1 cellular context compared by ENCODE assay signal in the genomic region with DNA sequence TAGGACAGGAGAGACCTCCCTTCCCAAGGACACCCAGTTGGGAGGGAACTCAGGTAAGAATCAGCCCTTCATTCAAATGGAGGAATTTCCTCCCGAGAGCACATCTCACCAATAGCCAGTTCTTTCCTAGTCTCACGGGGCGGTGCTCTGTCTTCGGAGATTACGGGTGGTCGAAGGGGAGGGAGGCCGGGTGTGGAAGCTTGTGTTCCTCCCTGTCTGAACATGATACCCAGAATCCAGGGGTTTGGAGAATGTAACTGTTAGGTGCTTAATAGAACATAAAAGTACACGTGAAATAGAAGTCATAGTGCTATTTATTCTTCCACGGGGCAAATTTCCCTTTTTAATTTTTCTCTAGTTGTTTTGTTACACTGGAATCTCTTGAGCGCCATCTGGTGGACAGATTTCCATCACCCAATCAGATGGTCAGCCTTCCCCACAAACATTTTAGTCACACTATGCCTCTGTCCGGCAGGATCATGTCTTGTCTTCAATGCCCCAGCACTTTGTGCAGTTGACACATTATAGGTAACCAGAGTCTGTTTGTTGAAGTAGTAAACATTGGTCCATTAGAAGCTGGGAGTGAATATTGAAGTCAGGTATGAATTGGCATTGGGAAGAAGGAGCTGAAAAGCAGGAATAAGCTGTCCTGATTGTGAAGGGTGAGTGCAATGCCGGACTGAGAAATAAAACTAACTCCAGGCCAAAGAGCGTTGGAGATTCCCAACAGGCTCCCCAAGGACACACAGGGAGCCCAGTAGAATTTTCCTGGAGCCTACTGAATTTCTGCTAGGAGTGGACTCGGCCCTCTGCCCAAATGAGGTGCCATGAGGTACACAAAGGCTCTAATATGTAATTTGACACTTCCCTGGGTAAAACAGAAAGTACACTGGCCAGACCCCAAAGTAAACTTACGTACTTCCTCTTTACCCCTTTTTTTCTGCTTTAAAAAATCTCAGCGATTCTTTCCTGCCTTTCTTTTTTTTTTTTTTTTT.
TF ChIP-seq lines count a peak whose summit lies in the region.

No MANE protein-coding gene starts in this region.

TF ChIP-seq in HepG2, 621 proteins besides CTCF, POLR2A, EP300 and RAD21 (continued from another document):
- TF ChIP-seq SIN3A (IDR thresholded peaks at IDR 0.05; ENCODE audit: borderline replicate concordance, low read depth, low read length) (no peak), NFYB (CRISPR knock-in tag; IDR thresholded peaks at IDR 0.05) (peak; percentile 41; the same call in 1 of the 2 replicates), TOE1 (CRISPR knock-in tag; IDR thresholded peaks at IDR 0.05) (no peak), MIXL1 (CRISPR knock-in tag; IDR thresholded peaks at IDR 0.05) (0 out of 2 replicates have a peak, but pooled peaks have one; percentile 12), ZNF337 (CRISPR knock-in tag; IDR thresholded peaks at IDR 0.05; ENCODE audit: borderline replicate concordance, low read depth) (no peak), ZNF3 (CRISPR knock-in tag; IDR thresholded peaks at IDR 0.05) (no peak), STAG1 (CRISPR knock-in tag; IDR thresholded peaks at IDR 0.05) (peak; percentile 57), ZNF501 (CRISPR knock-in tag; IDR thresholded peaks at IDR 0.05) (0 out of 2 replicates have a peak, but pooled peaks have one; percentile 22), DNMT3B (CRISPR knock-in tag; conservative IDR thresholded peaks at IDR 0.05) (peak; percentile 61; the same call in 1 of the 2 replicates), HDAC2 (CRISPR knock-in tag; IDR thresholded peaks at IDR 0.05) (no peak), FOXC1 (CRISPR knock-in tag; IDR thresholded peaks at IDR 0.05; ENCODE audit: borderline replicate concordance) (0 out of 2 replicates have a peak, but pooled peaks have one; percentile 39), ZKSCAN1 (IDR thresholded peaks at IDR 0.05; ENCODE audit: low read length) (peak; percentile 85), ZSCAN22 (CRISPR knock-in tag; IDR thresholded peaks at IDR 0.05) (peak; percentile 91), SIX4 (CRISPR knock-in tag; IDR thresholded peaks at IDR 0.05) (peak; percentile 67), SIX1 (CRISPR knock-in tag; IDR thresholded peaks at IDR 0.05; ENCODE audit: borderline replicate concordance) (peak; percentile 57; the same call in 1 of the 2 replicates), KDM3A (CRISPR knock-in tag; IDR thresholded peaks at IDR 0.05; ENCODE audit: low read depth) (no peak)
- TF ChIP-seq, protein P1, sequence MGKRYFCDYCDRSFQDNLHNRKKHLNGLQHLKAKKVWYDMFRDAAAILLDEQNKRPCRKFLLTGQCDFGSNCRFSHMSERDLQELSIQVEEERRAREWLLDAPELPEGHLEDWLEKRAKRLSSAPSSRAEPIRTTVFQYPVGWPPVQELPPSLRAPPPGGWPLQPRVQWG (CRISPR knock-in tag; IDR thresholded peaks at IDR 0.05; ENCODE audit: borderline replicate concordance, low read depth), result no peak
- TF ChIP-seq, protein P2, sequence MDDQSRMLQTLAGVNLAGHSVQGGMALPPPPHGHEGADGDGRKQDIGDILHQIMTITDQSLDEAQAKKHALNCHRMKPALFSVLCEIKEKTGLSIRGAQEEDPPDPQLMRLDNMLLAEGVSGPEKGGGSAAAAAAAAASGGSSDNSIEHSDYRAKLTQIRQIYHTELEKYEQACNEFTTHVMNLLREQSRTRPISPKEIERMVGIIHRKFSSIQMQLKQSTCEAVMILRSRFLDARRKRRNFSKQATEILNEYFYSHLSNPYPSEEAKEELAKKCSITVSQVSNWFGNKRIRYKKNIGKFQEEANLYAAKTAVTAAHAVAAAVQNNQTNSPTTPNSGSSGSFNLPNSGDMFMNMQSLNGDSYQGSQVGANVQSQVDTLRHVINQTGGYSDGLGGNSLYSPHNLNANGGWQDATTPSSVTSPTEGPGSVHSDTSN (CRISPR knock-in tag; IDR thresholded peaks at IDR 0.05; ENCODE audit: borderline replicate concordance), result no peak
- TF ChIP-seq, protein P3, sequence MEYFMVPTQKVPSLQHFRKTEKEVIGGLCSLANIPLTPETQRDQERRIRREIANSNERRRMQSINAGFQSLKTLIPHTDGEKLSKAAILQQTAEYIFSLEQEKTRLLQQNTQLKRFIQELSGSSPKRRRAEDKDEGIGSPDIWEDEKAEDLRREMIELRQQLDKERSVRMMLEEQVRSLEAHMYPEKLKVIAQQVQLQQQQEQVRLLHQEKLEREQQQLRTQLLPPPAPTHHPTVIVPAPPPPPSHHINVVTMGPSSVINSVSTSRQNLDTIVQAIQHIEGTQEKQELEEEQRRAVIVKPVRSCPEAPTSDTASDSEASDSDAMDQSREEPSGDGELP (IDR thresholded peaks at IDR 0.05; ENCODE audit: borderline replicate concordance, low read depth), result peak; percentile 40; the same call in 1 of the 2 replicates
- TF ChIP-seq, protein P4, sequence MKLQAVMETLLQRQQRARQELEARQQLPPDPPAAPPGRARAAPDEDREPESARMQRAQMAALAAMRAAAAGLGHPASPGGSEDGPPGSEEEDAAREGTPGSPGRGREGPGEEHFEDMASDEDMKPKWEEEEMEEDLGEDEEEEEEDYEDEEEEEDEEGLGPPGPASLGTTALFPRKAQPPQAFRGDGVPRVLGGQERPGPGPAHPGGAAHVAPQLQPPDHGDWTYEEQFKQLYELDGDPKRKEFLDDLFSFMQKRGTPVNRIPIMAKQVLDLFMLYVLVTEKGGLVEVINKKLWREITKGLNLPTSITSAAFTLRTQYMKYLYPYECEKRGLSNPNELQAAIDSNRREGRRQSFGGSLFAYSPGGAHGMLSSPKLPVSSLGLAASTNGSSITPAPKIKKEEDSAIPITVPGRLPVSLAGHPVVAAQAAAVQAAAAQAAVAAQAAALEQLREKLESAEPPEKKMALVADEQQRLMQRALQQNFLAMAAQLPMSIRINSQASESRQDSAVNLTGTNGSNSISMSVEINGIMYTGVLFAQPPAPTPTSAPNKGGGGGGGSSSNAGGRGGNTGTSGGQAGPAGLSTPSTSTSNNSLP (IDR thresholded peaks at IDR 0.05; ENCODE audit: low read depth, low read length), result peak; percentile 45; the same call in 1 of the 2 replicates
- TF ChIP-seq, protein P5, sequence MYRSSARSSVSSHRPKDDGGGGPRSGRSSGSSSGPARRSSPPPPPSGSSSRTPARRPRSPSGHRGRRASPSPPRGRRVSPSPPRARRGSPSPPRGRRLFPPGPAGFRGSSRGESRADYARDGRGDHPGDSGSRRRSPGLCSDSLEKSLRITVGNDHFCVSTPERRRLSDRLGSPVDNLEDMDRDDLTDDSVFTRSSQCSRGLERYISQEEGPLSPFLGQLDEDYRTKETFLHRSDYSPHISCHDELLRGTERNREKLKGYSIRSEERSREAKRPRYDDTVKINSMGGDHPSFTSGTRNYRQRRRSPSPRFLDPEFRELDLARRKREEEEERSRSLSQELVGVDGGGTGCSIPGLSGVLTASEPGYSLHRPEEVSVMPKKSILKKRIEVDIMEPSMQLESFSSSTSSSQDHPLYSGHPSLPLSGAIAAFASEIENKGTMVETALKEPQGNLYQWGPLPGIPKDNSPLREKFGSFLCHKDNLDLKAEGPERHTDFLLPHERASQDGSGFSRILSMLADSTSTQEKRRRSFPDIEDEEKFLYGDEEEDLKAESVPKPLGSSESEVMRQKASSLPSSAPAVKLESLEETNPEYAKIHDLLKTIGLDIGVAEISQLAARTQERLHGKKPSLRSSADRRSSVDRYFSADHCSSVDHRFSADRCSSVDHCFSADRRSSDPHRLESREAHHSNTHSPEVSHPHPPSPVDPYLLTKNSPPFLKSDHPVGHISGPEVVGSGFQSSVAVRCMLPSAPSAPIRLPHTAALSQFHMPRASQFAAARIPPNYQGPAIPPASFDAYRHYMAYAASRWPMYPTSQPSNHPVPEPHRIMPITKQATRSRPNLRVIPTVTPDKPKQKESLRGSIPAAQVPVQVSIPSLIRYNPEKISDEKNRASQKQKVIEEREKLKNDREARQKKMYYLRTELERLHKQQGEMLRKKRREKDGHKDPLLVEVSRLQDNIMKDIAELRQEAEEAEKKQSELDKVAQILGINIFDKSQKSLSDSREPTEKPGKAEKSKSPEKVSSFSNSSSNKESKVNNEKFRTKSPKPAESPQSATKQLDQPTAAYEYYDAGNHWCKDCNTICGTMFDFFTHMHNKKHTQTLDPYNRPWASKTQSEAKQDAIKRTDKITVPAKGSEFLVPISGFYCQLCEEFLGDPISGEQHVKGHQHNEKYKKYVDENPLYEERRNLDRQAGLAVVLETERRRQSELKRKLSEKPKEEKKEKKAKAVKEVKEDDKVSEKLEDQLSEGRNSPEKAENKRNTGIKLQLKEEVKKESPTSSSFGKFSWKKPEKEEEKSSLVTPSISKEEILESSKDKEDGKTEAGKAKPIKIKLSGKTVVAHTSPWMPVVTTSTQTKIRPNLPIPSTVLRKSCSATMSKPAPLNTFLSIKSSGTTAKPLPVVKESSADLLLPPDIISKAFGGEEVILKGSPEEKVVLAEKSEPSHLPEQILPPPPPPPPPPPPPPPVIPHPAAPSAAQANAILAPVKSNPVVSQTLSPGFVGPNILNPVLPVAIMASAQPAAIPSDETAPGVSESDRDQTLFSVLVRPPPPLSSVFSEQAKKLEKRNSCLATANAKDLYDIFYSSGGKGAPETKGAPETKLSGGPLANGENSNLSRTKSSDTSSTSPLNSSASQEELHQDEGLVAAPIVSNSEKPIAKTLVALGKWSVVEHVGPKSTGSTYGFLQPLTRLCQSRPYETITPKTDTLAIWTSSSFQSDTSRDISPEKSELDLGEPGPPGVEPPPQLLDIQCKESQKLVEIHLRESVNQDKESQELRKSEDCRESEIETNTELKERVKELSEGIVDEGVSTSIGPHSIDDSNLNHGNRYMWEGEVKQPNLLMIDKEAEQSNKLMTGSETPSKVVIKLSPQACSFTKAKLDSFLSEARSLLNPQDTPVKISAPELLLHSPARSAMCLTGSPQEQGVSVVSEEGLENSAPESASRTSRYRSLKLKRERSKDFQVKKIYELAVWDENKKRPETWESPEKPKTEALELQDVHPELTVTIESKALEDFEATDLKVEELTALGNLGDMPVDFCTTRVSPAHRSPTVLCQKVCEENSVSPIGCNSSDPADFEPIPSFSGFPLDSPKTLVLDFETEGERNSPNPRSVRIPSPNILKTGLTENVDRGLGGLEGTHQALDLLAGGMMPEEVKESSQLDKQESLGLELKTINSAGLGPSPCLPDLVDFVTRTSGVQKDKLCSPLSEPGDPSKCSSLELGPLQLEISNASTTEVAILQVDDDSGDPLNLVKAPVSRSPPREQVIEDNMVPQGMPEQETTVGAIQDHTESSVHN (CRISPR knock-in tag; IDR thresholded peaks at IDR 0.05), result no peak
- TF ChIP-seq, protein P6, sequence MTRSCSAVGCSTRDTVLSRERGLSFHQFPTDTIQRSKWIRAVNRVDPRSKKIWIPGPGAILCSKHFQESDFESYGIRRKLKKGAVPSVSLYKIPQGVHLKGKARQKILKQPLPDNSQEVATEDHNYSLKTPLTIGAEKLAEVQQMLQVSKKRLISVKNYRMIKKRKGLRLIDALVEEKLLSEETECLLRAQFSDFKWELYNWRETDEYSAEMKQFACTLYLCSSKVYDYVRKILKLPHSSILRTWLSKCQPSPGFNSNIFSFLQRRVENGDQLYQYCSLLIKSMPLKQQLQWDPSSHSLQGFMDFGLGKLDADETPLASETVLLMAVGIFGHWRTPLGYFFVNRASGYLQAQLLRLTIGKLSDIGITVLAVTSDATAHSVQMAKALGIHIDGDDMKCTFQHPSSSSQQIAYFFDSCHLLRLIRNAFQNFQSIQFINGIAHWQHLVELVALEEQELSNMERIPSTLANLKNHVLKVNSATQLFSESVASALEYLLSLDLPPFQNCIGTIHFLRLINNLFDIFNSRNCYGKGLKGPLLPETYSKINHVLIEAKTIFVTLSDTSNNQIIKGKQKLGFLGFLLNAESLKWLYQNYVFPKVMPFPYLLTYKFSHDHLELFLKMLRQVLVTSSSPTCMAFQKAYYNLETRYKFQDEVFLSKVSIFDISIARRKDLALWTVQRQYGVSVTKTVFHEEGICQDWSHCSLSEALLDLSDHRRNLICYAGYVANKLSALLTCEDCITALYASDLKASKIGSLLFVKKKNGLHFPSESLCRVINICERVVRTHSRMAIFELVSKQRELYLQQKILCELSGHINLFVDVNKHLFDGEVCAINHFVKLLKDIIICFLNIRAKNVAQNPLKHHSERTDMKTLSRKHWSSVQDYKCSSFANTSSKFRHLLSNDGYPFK (CRISPR knock-in tag; IDR thresholded peaks at IDR 0.05; ENCODE audit: borderline replicate concordance), result no peak
- TF ChIP-seq, protein P7, sequence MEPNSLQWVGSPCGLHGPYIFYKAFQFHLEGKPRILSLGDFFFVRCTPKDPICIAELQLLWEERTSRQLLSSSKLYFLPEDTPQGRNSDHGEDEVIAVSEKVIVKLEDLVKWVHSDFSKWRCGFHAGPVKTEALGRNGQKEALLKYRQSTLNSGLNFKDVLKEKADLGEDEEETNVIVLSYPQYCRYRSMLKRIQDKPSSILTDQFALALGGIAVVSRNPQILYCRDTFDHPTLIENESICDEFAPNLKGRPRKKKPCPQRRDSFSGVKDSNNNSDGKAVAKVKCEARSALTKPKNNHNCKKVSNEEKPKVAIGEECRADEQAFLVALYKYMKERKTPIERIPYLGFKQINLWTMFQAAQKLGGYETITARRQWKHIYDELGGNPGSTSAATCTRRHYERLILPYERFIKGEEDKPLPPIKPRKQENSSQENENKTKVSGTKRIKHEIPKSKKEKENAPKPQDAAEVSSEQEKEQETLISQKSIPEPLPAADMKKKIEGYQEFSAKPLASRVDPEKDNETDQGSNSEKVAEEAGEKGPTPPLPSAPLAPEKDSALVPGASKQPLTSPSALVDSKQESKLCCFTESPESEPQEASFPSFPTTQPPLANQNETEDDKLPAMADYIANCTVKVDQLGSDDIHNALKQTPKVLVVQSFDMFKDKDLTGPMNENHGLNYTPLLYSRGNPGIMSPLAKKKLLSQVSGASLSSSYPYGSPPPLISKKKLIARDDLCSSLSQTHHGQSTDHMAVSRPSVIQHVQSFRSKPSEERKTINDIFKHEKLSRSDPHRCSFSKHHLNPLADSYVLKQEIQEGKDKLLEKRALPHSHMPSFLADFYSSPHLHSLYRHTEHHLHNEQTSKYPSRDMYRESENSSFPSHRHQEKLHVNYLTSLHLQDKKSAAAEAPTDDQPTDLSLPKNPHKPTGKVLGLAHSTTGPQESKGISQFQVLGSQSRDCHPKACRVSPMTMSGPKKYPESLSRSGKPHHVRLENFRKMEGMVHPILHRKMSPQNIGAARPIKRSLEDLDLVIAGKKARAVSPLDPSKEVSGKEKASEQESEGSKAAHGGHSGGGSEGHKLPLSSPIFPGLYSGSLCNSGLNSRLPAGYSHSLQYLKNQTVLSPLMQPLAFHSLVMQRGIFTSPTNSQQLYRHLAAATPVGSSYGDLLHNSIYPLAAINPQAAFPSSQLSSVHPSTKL (CRISPR knock-in tag; IDR thresholded peaks at IDR 0.05), result peak; percentile 27; the same call in 1 of the 2 replicates
- TF ChIP-seq, protein P8, sequence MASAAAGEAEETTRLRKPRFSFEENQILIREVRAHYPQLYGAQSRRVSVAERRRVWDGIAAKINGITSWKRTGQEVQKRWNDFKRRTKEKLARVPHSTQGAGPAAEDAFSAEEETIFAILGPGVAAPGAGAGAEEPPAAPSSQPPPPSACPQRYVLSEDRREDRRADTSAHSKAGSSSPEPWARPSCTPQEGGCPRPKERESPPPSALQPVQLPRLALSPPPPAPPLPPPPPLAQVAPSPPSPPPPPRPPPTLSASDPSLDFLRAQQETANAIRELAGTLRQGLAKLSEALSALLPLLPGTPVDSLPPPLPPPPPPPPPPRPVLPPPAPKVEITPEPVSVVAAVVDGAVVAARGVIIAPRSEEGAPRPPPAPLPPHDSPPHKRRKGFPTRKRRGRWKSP (CRISPR knock-in tag; IDR thresholded peaks at IDR 0.05), result peak; percentile 42; the same call in 1 of the 2 replicates
TF ChIP-seq in HepG2: peak in this region for 16.
